Comparison of ENCODE assay signal across 8 cellular contexts in genomic region chr17:17859909-17860760, GRCh38. TPM values are rescaled to one million over a fixed set of nuclear protein-coding genes. Genes with fewer than 3 reads are reported as not detected.
DNase-seq lines count a peak whose midpoint lies in the region; ATAC-seq and TF ChIP-seq lines count a peak whose summit lies in the region.

No MANE protein-coding gene starts in this region.

- WGBS in liver, result 25% methylated on average over 9 of the region's 9 CpGs

- H3K4me3 ChIP-seq in GM12865 (ENCODE audit: low read depth, low read length) (no peak overlapping the region), choroid plexus epithelial cell (ENCODE audit: low read depth, low read length) (no peak overlapping the region), liver (ENCODE audit: low read depth in 1 of 3, low read length in 3 of 3) (no peak overlapping the region)

- ATAC-seq in GM21360 (IDR thresholded peaks at IDR 0.05; ENCODE audit: unreplicated experiment), result no peak

- TF ChIP-seq RAD21 in liver (IDR thresholded peaks at IDR 0.05), result peak; percentile 93 to 95

- no peaks in the 10 kb centered on the region for H3K9me3 ChIP-seq in liver (ENCODE audit: control insufficient read depth in 4 of 4, low read length in 3 of 4)

- H3K36me3 ChIP-seq in liver (ENCODE audit: control insufficient read depth in 4 of 4, insufficient read depth in 3 of 4, low read depth in 1 of 4, low read length in 3 of 4), result peaks cover 0 to 2% (median 0%) of the 10 kb centered on the region in 4 donors

- H3K27ac ChIP-seq in liver (ENCODE audit: low read depth in 1 of 2, low read length in 2 of 2), result peak overlapping the region; percentile 57 to 68

- no peaks in the 10 kb centered on the region for H3K27me3 ChIP-seq in liver (ENCODE audit: control insufficient read depth in 4 of 4, insufficient read depth in 4 of 4, low read length in 3 of 4)

- TF ChIP-seq CTCF in GM12865 (IDR thresholded peaks at IDR 0.05; ENCODE audit: insufficient read depth, low read depth, low read length, missing control alignments), result peak; percentile 99
- peak; percentile 98 for TF ChIP-seq CTCF in choroid plexus epithelial cell (conservative IDR thresholded peaks at IDR 0.05; ENCODE audit: low read depth, low read length)
- peak; percentile 96 for TF ChIP-seq CTCF in liver (IDR thresholded peaks at IDR 0.05; ENCODE audit: low read depth, low read length, missing input control)

- DNase-seq in A172 (ENCODE audit: low spot score) (peak; percentile 70), GM12865 (ENCODE audit: low read depth) (peak; percentile 69), NCI-H1105 treated with DMSO at 0.1 percent for 48 hours (lab: John Stamatoyannopoulos, UW) (peak; percentile 69), choroid plexus epithelial cell (ENCODE audit: low read depth) (peak; percentile 67)
- DNase-seq in activated CD4-positive, alpha-beta T cell treated with anti-CD3 and anti-CD28 coated beads for 24 hours (ENCODE audit: low read depth in 2 of 2), result peak; percentile 51 to 61
- DNase-seq in stimulated activated CD8-positive, alpha-beta memory T cell treated with anti-CD3 and anti-CD28 coated beads, Interleukin-12 subunit alpha, Interleukin-12 subunit beta, amount 100 ng/mL, for 1 hour (ENCODE audit: low read depth), result peak; percentile 60

- H3K4me1 ChIP-seq in liver (ENCODE audit: control insufficient read depth in 4 of 4, insufficient read depth in 4 of 4, low read length in 3 of 4), result peaks cover 0 to 19% (median 7%) of the 10 kb centered on the region in 4 donors

- H3K9ac ChIP-seq in liver (ENCODE audit: low read depth in 1 of 2, low read length in 2 of 2), result no peak overlapping the region

TF ChIP-seq in liver, 16 proteins besides CTCF, POLR2A, EP300 and RAD21:
- TF ChIP-seq SP1 (IDR thresholded peaks at IDR 0.05), result peak; percentile 89
- peak; percentile 85 to 92 for TF ChIP-seq HNF4A (conservative IDR thresholded peaks at IDR 0.05)
- peak; percentile 61 for TF ChIP-seq FOXA2 (IDR thresholded peaks at IDR 0.05)
- TF ChIP-seq EGR1 (IDR thresholded peaks at IDR 0.05; ENCODE audit: low read depth in 2 of 2), result peak in 1 of 2 donors; percentile 71
- TF ChIP-seq RXRA (IDR thresholded peaks at IDR 0.05), result peak; percentile 98 to 99
- peak in 1 of 2 donors; percentile 46 for TF ChIP-seq GABPA (IDR thresholded peaks at IDR 0.05 in 1 of 2, conservative IDR thresholded peaks at IDR 0.05 in 1 of 2)
- no peak for TF ChIP-seq NR2F2 (IDR thresholded peaks at IDR 0.05)
- peak; percentile 71 for TF ChIP-seq ZBTB33 (IDR thresholded peaks at IDR 0.05)
- peak; percentile 58 for TF ChIP-seq ATF3 (IDR thresholded peaks at IDR 0.05)
- TF ChIP-seq, protein P1, sequence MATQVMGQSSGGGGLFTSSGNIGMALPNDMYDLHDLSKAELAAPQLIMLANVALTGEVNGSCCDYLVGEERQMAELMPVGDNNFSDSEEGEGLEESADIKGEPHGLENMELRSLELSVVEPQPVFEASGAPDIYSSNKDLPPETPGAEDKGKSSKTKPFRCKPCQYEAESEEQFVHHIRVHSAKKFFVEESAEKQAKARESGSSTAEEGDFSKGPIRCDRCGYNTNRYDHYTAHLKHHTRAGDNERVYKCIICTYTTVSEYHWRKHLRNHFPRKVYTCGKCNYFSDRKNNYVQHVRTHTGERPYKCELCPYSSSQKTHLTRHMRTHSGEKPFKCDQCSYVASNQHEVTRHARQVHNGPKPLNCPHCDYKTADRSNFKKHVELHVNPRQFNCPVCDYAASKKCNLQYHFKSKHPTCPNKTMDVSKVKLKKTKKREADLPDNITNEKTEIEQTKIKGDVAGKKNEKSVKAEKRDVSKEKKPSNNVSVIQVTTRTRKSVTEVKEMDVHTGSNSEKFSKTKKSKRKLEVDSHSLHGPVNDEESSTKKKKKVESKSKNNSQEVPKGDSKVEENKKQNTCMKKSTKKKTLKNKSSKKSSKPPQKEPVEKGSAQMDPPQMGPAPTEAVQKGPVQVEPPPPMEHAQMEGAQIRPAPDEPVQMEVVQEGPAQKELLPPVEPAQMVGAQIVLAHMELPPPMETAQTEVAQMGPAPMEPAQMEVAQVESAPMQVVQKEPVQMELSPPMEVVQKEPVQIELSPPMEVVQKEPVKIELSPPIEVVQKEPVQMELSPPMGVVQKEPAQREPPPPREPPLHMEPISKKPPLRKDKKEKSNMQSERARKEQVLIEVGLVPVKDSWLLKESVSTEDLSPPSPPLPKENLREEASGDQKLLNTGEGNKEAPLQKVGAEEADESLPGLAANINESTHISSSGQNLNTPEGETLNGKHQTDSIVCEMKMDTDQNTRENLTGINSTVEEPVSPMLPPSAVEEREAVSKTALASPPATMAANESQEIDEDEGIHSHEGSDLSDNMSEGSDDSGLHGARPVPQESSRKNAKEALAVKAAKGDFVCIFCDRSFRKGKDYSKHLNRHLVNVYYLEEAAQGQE (IDR thresholded peaks at IDR 0.05), result peak; percentile 87
- TF ChIP-seq TAF1 (conservative IDR thresholded peaks at IDR 0.05), result no peak
- peak; percentile 42 for TF ChIP-seq HNF4G (IDR thresholded peaks at IDR 0.05)
- peak; percentile 90 for TF ChIP-seq YY1 (IDR thresholded peaks at IDR 0.05)
- TF ChIP-seq FOXA1 (IDR thresholded peaks at IDR 0.05), result no peak
- TF ChIP-seq, protein P2, sequence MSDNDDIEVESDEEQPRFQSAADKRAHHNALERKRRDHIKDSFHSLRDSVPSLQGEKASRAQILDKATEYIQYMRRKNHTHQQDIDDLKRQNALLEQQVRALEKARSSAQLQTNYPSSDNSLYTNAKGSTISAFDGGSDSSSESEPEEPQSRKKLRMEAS (IDR thresholded peaks at IDR 0.05), result peak; percentile 94
- peak; percentile 54 to 88 for TF ChIP-seq JUND (IDR thresholded peaks at IDR 0.05)

RNA-seq across cellular contexts. Expression of gene SREBF1, which starts 23.3 kb away (rescaled TPM):
- total RNA-seq in A172 (2014; rRNA removed; shearing (Covaris generic)), result 92.5 and 132 TPM in 2 replicates
- 100 to 1,000 TPM in 1 of 2 donors, 10 to 100 TPM in 1; 66.8 to 133 TPM for total RNA-seq in liver
- 100 to 1,000 TPM in 1 of 2 donors, 10 to 100 TPM in 1; 74.0 to 127 TPM for polyA plus RNA-seq in liver
